Comparison of ENCODE assay signal across 28 cellular contexts in the genomic region with DNA sequence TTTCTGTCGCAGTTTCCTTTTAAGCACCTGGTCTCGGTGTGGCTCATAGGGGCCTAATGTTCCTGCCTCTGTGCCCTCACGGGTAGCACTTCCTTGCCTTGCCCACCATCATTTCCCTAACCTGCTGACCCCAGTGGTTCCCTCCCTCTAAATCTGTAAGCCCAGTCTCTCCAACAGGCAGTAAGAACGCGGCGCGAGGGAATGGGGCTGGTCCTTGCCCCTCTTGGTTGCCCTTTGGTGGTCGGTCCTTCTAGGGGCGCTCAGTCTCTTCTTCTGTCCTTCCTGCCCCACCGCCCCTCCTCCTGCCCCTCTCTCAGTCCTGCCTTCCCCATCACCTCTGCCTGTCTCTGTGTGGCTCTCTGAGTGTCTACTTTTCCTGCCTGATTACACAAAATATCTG. TPM values are rescaled to one million over a fixed set of nuclear protein-coding genes. Genes with fewer than 3 reads are reported as not detected.
"Had no signal": no experiment of that assay in that cellular context is flagged by ENCODE, and none has a peak within 500 bp of the region (broad histone marks: within the 10 kb centered on the region; RNA-seq: fewer than 3 reads in every experiment).

No MANE protein-coding gene starts in this region.

- ATAC-seq: pancreas; right cardiac atrium; right lobe of liver; stimulated activated memory B cell treated with anti-CD40 and anti-IgM and Interleukin-4, amounts not matched to agents 10 μg/mL and 1 μg/mL and 100 μg/mL, for 72 hours; stimulated activated naive CD8-positive, alpha-beta T cell treated with anti-CD3 and anti-CD28 coated beads, Interleukin-15, amount 100 ng/mL, for 72 hours; stimulated activated naive CD8-positive, alpha-beta T cell treated with anti-CD3 and anti-CD28 coated beads, Interleukin-15, Interleukin-2, amounts not matched to agents 100 U/mL and 50 U/mL, for 24 hours; upper lobe of right lung had no signal

- H3K4me2 ChIP-seq: neural progenitor cell had no signal

- H3K4me3 ChIP-seq: neural progenitor cell, pancreas, prostate gland, right lobe of liver, sigmoid colon, suprapubic skin, testis, tibial artery, transverse colon, upper lobe of right lung, uterus had no signal

- DNase-seq: naive thymus-derived CD4-positive, alpha-beta T cell; natural killer cell; nucleus accumbens; pancreas; right cardiac atrium; right lobe of liver; sigmoid colon; small intestine; stimulated activated CD4-positive, alpha-beta T cell treated with anti-CD3 and anti-CD28 coated beads, Interleukin-12 subunit alpha, Interleukin-12 subunit beta, amount 100 ng/mL, for 4 hours; stimulated activated CD4-positive, alpha-beta T cell treated with anti-CD3 and anti-CD28 coated beads, Interleukin-1b, Interleukin-23, amount 100 ng/mL, for 48 hours; stimulated activated CD4-positive, alpha-beta T cell treated with anti-CD3 and anti-CD28 coated beads, Interleukin-4, amount 100 ng/mL, for 1 hour; stimulated activated CD4-positive, alpha-beta T cell treated with anti-CD3 and anti-CD28 coated beads, Interleukin-4, amount 100 ng/mL, for 4 hours; stimulated activated CD8-positive, alpha-beta memory T cell treated with anti-CD3 and anti-CD28 coated beads, Interleukin-4, amount 100 ng/mL, for 48 hours; stimulated activated naive CD4-positive, alpha-beta T cell; stimulated activated naive CD8-positive, alpha-beta T cell treated with anti-CD3 and anti-CD28 coated beads, Interleukin-15, amount 100 ng/mL, for 72 hours; stimulated activated naive CD8-positive, alpha-beta T cell treated with anti-CD3 and anti-CD28 coated beads, Interleukin-15, Interleukin-2, amounts not matched to agents 100 U/mL and 50 U/mL, for 24 hours; substantia nigra; testis; tibial artery; transverse colon; upper lobe of right lung; uterus had no signal

- H2AFZ ChIP-seq: neural progenitor cell had no signal

- H3K4me1 ChIP-seq: pancreas, prostate gland, right lobe of liver, sigmoid colon, suprapubic skin, testis, tibial artery, transverse colon, upper lobe of right lung, uterus had no signal

- H3K9ac ChIP-seq: neural progenitor cell had no signal

- H3K9me3 ChIP-seq: neutrophil, pancreas, prostate gland, right lobe of liver, sigmoid colon, suprapubic skin, testis, tibial artery, transverse colon, upper lobe of right lung, uterus had no signal

- H3K36me3 ChIP-seq: neural progenitor cell, neutrophil, pancreas, prostate gland, right lobe of liver, sigmoid colon, suprapubic skin, tibial artery, transverse colon, upper lobe of right lung, uterus had no signal

- H3K27me3 ChIP-seq: pancreas, right lobe of liver, testis, uterus had no signal

- FAIRE-seq: pancreas, small intestine had no signal

- H3K27ac ChIP-seq: neural progenitor cell, neutrophil, pancreas, prostate gland, right lobe of liver, sigmoid colon, suprapubic skin, testis, tibial artery, transverse colon, upper lobe of right lung, uterus had no signal

RNA-seq across cellular contexts. Expression of gene EMX2, which starts 21.2 kb away (rescaled TPM):
- total RNA-seq: naive thymus-derived CD4-positive, alpha-beta T cell; natural killer cell; pulmonary artery endothelial cell; right lobe of liver; upper lobe of right lung had no signal
- polyA plus RNA-seq: naive thymus-derived CD4-positive, alpha-beta T cell; sigmoid colon had no signal
